Comparison of ENCODE assay signal across 25 cellular contexts in the genomic region with DNA sequence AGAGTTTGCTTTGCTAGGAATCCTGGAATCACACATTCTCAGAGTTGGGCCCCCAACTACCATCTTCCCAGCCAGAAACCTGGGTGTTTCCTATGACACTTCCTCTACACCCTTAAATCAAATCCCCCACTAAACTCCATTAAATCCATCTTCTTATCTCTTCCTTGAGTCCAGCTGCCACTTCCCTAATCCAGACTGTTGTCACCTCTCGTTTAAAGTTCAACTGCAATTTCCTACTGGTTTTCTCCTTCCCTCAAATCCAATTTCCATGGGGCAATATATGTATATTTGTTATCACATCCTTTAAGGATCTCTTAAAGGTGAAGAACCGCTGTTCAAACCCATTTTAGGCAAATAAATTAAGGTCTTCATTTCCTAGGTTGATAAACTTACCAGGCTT.
"Had no signal": no experiment of that assay in that cellular context is flagged by ENCODE, and none has a peak within 500 bp of the region (broad histone marks: within the 10 kb centered on the region; RNA-seq: fewer than 3 reads in every experiment).

No MANE protein-coding gene starts in this region.

- H3K9ac ChIP-seq: neural progenitor cell, parathyroid adenoma had no signal

- H3K36me3 ChIP-seq: heart left ventricle, left ventricle myocardium inferior, neural progenitor cell, neutrophil, right atrium auricular region, right lobe of liver, stomach, thyroid gland, transverse colon, upper lobe of right lung had no signal

- H3K79me2 ChIP-seq: parathyroid adenoma had no signal

- H3K9me3 Mint-ChIP-seq: nephron progenitor cell; neural progenitor cell; stimulated activated naive B cell treated with anti-CD40 and anti-IgM and Interleukin-4, amounts not matched to agents 10 μg/mL and 1 μg/mL and 100 μg/mL, for 72 hours had no signal

- DNase-seq: heart left ventricle; hypothalamus; immature natural killer cell; kidney; left ventricle myocardium inferior; midbrain; naive thymus-derived CD8-positive, alpha-beta T cell; nephron progenitor cell; occipital lobe; right lobe of liver; stimulated activated CD4-positive, alpha-beta T cell treated with anti-CD3 and anti-CD28 coated beads, Interleukin-1b, Interleukin-23, amount 100 ng/mL, for 48 hours; stimulated activated CD4-positive, alpha-beta T cell treated with anti-CD3 and anti-CD28 coated beads, Interleukin-2, amount 100 ng/mL, for 48 hours; stimulated activated naive B cell treated with anti-CD40 and anti-IgM and Interleukin-4, amounts not matched to agents 10 μg/mL and 1 μg/mL and 100 μg/mL, for 72 hours; stimulated activated naive CD8-positive, alpha-beta T cell treated with anti-CD3 and anti-CD28 coated beads, Interleukin-15, Interleukin-2, amounts not matched to agents 100 U/mL and 50 U/mL, for 24 hours; stomach; testis; thyroid gland; transverse colon; upper lobe of right lung had no signal

- H2AFZ ChIP-seq: neural progenitor cell, parathyroid adenoma had no signal

- H3K27me3 ChIP-seq: heart left ventricle, neural progenitor cell, neutrophil, right atrium auricular region, right lobe of liver, stomach, testis, thyroid gland, transverse colon, upper lobe of right lung had no signal

- H3K4me1 ChIP-seq: heart left ventricle, left ventricle myocardium inferior, right atrium auricular region, right lobe of liver, testis, thyroid gland, upper lobe of right lung had no signal

- H3K36me3 Mint-ChIP-seq: immature natural killer cell; naive thymus-derived CD8-positive, alpha-beta T cell; neural progenitor cell; stimulated activated naive B cell treated with anti-CD40 and anti-IgM and Interleukin-4, amounts not matched to agents 10 μg/mL and 1 μg/mL and 100 μg/mL, for 72 hours had no signal

- H3K27me3 Mint-ChIP-seq: stimulated activated naive B cell treated with anti-CD40 and anti-IgM and Interleukin-4, amounts not matched to agents 10 μg/mL and 1 μg/mL and 100 μg/mL, for 72 hours had no signal

- H3K4me3 ChIP-seq: heart left ventricle, left ventricle myocardium inferior, lung, neural progenitor cell, right atrium auricular region, right lobe of liver, smooth muscle cell, stomach, testis, thyroid gland, transverse colon, upper lobe of right lung had no signal

- H3K9me3 ChIP-seq: heart left ventricle, left ventricle myocardium inferior, neutrophil, right atrium auricular region, right lobe of liver, stomach, testis, thyroid gland, transverse colon, upper lobe of right lung had no signal

- H3K4me1 Mint-ChIP-seq: immature natural killer cell; naive thymus-derived CD8-positive, alpha-beta T cell; nephron progenitor cell; neural progenitor cell; stimulated activated naive B cell treated with anti-CD40 and anti-IgM and Interleukin-4, amounts not matched to agents 10 μg/mL and 1 μg/mL and 100 μg/mL, for 72 hours had no signal

- H3K4me3 Mint-ChIP-seq: immature natural killer cell; naive thymus-derived CD8-positive, alpha-beta T cell; nephron progenitor cell; neural progenitor cell; stimulated activated naive B cell treated with anti-CD40 and anti-IgM and Interleukin-4, amounts not matched to agents 10 μg/mL and 1 μg/mL and 100 μg/mL, for 72 hours had no signal

- H3K27ac ChIP-seq: heart left ventricle, left ventricle myocardium inferior, neural progenitor cell, neutrophil, parathyroid adenoma, right atrium auricular region, right lobe of liver, stomach, testis, thyroid gland, transverse colon, upper lobe of right lung had no signal

- H3K27ac Mint-ChIP-seq: immature natural killer cell; naive thymus-derived CD8-positive, alpha-beta T cell; nephron progenitor cell; neural progenitor cell; stimulated activated naive B cell treated with anti-CD40 and anti-IgM and Interleukin-4, amounts not matched to agents 10 μg/mL and 1 μg/mL and 100 μg/mL, for 72 hours had no signal

- H3K4me2 ChIP-seq: neural progenitor cell, smooth muscle cell had no signal
